In the genomic region with DNA sequence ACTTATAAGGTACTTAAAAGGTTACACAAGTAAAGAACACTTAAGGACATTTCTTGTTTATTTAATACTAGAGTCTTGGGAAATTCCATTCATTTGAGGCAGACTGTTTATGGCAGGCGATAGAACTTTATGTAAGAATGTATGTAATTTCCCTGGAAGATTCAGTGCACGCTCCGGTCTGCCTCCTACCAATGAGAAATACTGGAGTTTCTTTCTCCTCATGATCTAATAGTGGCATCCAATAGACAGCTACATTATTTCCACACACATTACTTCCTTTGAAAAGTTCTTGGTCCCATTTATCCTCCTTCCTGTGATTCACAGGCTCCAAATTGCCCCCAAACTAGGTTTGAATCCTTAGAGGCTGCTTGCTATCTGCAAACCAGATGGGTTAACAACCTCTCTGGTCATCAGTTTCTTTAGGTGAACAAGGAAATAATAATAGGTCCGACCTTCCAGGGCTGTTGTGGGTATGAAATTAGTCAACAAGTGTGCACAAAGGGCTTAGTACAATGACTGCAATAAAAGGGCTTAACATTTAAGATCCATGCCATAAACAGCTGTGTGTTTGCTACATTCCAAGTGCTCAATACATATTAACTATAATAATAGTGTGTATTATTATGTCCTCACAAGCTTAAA, we compare ENCODE assay signal across 12 cellular contexts. TPM values are rescaled to one million over a fixed set of nuclear protein-coding genes. Genes with fewer than 3 reads are reported as not detected.
DNase-seq lines count a peak whose midpoint lies in the region; ATAC-seq, FAIRE-seq and TF ChIP-seq lines count a peak whose summit lies in the region.
"Had no signal": no experiment of that assay in that cellular context is flagged by ENCODE, and none has a peak within 500 bp of the region (broad histone marks: within the 10 kb centered on the region; RNA-seq: fewer than 3 reads in every experiment).

No MANE protein-coding gene starts in this region.

- H3K9me3 Mint-ChIP-seq in MCF 10A (ENCODE audit: unreplicated experiment) = no peaks in the 10 kb centered on the region
- H3K9me3 Mint-ChIP-seq: GM23338, memory B cell had no signal

- no peak overlapping the region for H3K27ac Mint-ChIP-seq in MCF 10A (ENCODE audit: low read depth, unreplicated experiment)
- H3K27ac Mint-ChIP-seq: GM23338, memory B cell had no signal

- ATAC-seq in GM21786 (IDR thresholded peaks at IDR 0.05; ENCODE audit: unreplicated experiment) (no peak), GM18870 (IDR thresholded peaks at IDR 0.05; ENCODE audit: unreplicated experiment) (no peak)

- no peak overlapping the region for H3K9ac ChIP-seq in stomach smooth muscle (ENCODE audit: low read length in 2 of 2)

- H3K36me3 Mint-ChIP-seq in MCF 10A (ENCODE audit: insufficient read depth, unreplicated experiment) = no peaks in the 10 kb centered on the region

- no TSS peak for BruUV-seq in MCF 10A (replicated peaks; lab: Mats Ljungman, UMichigan)

- H3K27me3 ChIP-seq in stomach smooth muscle (ENCODE audit: control insufficient read depth in 1 of 2, insufficient read depth in 2 of 2, low read length in 2 of 2) = no peaks in the 10 kb centered on the region

- H3K4me1 ChIP-seq in stomach smooth muscle (ENCODE audit: control insufficient read depth, insufficient read depth, low read length) = peaks cover 16% of the 10 kb centered on the region

- intact Hi-C loops in MCF 10A (cut with micrococcal nuclease) = no loop called here

- CTCF ChIA-PET in MCF 10A (lab: Yijun Ruan, JAX) = interaction anchor here (0.6 to 2.8 kb wide), 6 partner anchors 13 to 164 kb away, joined by 3 to 16 read pairs (median 4); no protein-coding TSS in a partner anchor

- no peaks in the 10 kb centered on the region for H3K9me3 ChIP-seq in stomach smooth muscle (ENCODE audit: control insufficient read depth in 2 of 2, low read length in 2 of 2)

- no peaks in the 10 kb centered on the region for H3K27me3 Mint-ChIP-seq in MCF 10A (ENCODE audit: insufficient read depth, unreplicated experiment)

- no peak for TF ChIP-seq CTCF in MCF 10A (IDR thresholded peaks at IDR 0.05; ENCODE audit: unreplicated experiment)
- TF ChIP-seq CTCF in D721Med (IDR thresholded peaks at IDR 0.05; ENCODE audit: insufficient read depth, missing control alignments) = no peak

- H3K4me3 ChIP-seq in stomach smooth muscle (ENCODE audit: low read length in 2 of 2) = peak overlapping the region; percentile 9 to 11
- H3K4me3 ChIP-seq: GM23338 had no signal

- H3K36me3 ChIP-seq in stomach smooth muscle (ENCODE audit: control insufficient read depth in 2 of 2, insufficient read depth in 2 of 2, low read length in 2 of 2) = peaks cover 0 to 2% of the 10 kb centered on the region in 2 donors

- POLR2A ChIA-PET in MCF 10A (lab: Yijun Ruan, JAX) = interaction anchor here (0.6 to 2.4 kb wide), 6 partner anchors 8 to 1372 kb away, joined by 3 to 6 read pairs (median 4); no protein-coding TSS in a partner anchor

- peak overlapping the region; percentile 58 for H3K27ac ChIP-seq in stomach smooth muscle (ENCODE audit: low read length)

- DNase-seq in HS-5 (ENCODE audit: low read depth) (peak; percentile 74), MCF 10A (ENCODE audit: unreplicated experiment) (peak; percentile 71), iris pigment epithelial cell (ENCODE audit: low read depth) (peak; percentile 98), D721Med (ENCODE audit: insufficient read length, low spot score) (no peak)
- DNase-seq in activated effector memory CD4-positive, alpha-beta T cell treated with anti-CD3 and anti-CD28 coated beads, Interleukin-2, amount 50 U/mL, for 16 hours = no peak
- DNase-seq: DMS53; stimulated activated CD4-positive, alpha-beta T cell treated with anti-CD3 and anti-CD28 coated beads, Interleukin-4, amount 100 ng/mL, for 1 hour had no signal

- no peak overlapping the region for H3K4me3 Mint-ChIP-seq in MCF 10A (ENCODE audit: unreplicated experiment)
- H3K4me3 Mint-ChIP-seq: GM23338, memory B cell had no signal

- no peak for FAIRE-seq in D721Med (lab: Jason Lieb, UNC)

- H3K4me1 Mint-ChIP-seq in MCF 10A (ENCODE audit: insufficient read depth, unreplicated experiment) = peaks cover 12% of the 10 kb centered on the region
- H3K4me1 Mint-ChIP-seq: memory B cell had no signal

RNA-seq across cellular contexts. Expression of gene EIF4E3, which starts 30.7 kb away (rescaled TPM):
- 4.3 and 7.6 TPM in 2 replicates for total RNA-seq in MCF 10A (2022)

RNA-seq across cellular contexts. Expression of gene GPR27, which starts 59.2 kb away (rescaled TPM):
- total RNA-seq in MCF 10A (2022) = 4.4 and 6.3 TPM in 2 replicates

Comparison
In these comparisons a context has a peak if more than half of its experiments do, and no peak if none do; other contexts are left out.
1. DNase-seq: peak in HS-5 (single experiment), MCF 10A (single experiment) and iris pigment epithelial cell (single experiment); none in D721Med (single experiment) and activated effector memory CD4-positive, alpha-beta T cell treated with anti-CD3 and anti-CD28 coated beads, Interleukin-2, amount 50 U/mL, for 16 hours (single experiment).